In genomic region chr3:23041918-23042696, GRCh38 we compare ENCODE assay signal across 17 cellular contexts.
A peak's percentile ranks its signal among the peaks of the same experiment; 100 is the strongest.
DNase-seq lines count a peak whose midpoint lies in the region; ATAC-seq and TF ChIP-seq lines count a peak whose summit lies in the region.
"Had no signal": no experiment of that assay in that cellular context is flagged by ENCODE, and none has a peak within 500 bp of the region (broad histone marks: within the 10 kb centered on the region; RNA-seq: fewer than 3 reads in every experiment).

No MANE protein-coding gene starts in this region.

- H3K27me3 ChIP-seq in ACC112 (ENCODE audit: insufficient read depth, low read length) (no peaks in the 10 kb centered on the region), left lung (no peaks in the 10 kb centered on the region)
- H3K27me3 ChIP-seq: neural progenitor cell, right lobe of liver, transverse colon had no signal

- CTCF ChIA-PET in T-cell (lab: Charles Lee), result no interaction called here

- H3K4me1 Mint-ChIP-seq in T-cell, result no peaks in the 10 kb centered on the region
- no peaks in the 10 kb centered on the region for H3K4me1 Mint-ChIP-seq in activated T-cell treated with anti-CD3 and anti-CD28 coated beads, Interleukin-2, amount 50 U/mL, for 72 hours (ENCODE audit: low read depth)
- H3K4me1 Mint-ChIP-seq: CD4-positive, alpha-beta memory T cell; neural progenitor cell; T-helper 17 cell had no signal

- no peak overlapping the region for H3K4me3 Mint-ChIP-seq in T-cell
- no peak overlapping the region for H3K4me3 Mint-ChIP-seq in activated T-cell treated with anti-CD3 and anti-CD28 coated beads, Interleukin-2, amount 50 U/mL, for 72 hours
- H3K4me3 Mint-ChIP-seq: CD4-positive, alpha-beta memory T cell; neural progenitor cell; T-helper 17 cell had no signal

- DNase-seq in LHCN-M2 (ENCODE audit: low read depth) (peak; percentile 55), coronary artery (ENCODE audit: low spot score) (peak; percentile 77), left lung (no peak), T-cell (no peak), NCI-H510A treated with DMSO at 0.1 percent for 48 hours (lab: John Stamatoyannopoulos, UW) (no peak)
- no peak for DNase-seq in activated T-cell treated with anti-CD3 and anti-CD28 coated beads, Interleukin-2, amount 50 U/mL, for 72 hours
- DNase-seq: activated gamma-delta T cell; CD4-positive, alpha-beta memory T cell; NCI-H774; right lobe of liver; stimulated activated CD4-positive, alpha-beta T cell treated with anti-CD3 and anti-CD28 coated beads, Interleukin-2, amount 100 ng/mL, for 48 hours; T-helper 17 cell; transverse colon had no signal

- intact Hi-C loops in left lung (cut with DNase I), result no loop called here

- H3K36me3 Mint-ChIP-seq in T-cell, result no peaks in the 10 kb centered on the region
- H3K36me3 Mint-ChIP-seq in activated T-cell treated with anti-CD3 and anti-CD28 coated beads, Interleukin-2, amount 50 U/mL, for 72 hours (ENCODE audit: insufficient read depth in 2 of 2), result peaks cover 3% of the 10 kb centered on the region in 2 donors
- H3K36me3 Mint-ChIP-seq: CD4-positive, alpha-beta memory T cell; neural progenitor cell had no signal

- peaks cover 0 to 10% of the 10 kb centered on the region in 2 donors for H3K9me3 ChIP-seq in left lung
- H3K9me3 ChIP-seq: right lobe of liver, transverse colon had no signal

- no peak overlapping the region for H3K27ac Mint-ChIP-seq in T-cell
- no peak overlapping the region for H3K27ac Mint-ChIP-seq in activated T-cell treated with anti-CD3 and anti-CD28 coated beads, Interleukin-2, amount 50 U/mL, for 72 hours
- H3K27ac Mint-ChIP-seq: CD4-positive, alpha-beta memory T cell; neural progenitor cell; T-helper 17 cell had no signal

- H3K36me3 ChIP-seq in ACC112 (ENCODE audit: insufficient read depth, low read length), result no peaks in the 10 kb centered on the region
- no peaks in the 10 kb centered on the region for H3K36me3 ChIP-seq in left lung
- H3K36me3 ChIP-seq: neural progenitor cell, right lobe of liver, transverse colon had no signal

- POLR2A ChIA-PET in T-cell (lab: Charles Lee), result no interaction called here

- peaks cover 9 to 17% (median 10%) of the 10 kb centered on the region in 3 donors for H3K9me3 Mint-ChIP-seq in T-cell
- H3K9me3 Mint-ChIP-seq in activated T-cell treated with anti-CD3 and anti-CD28 coated beads, Interleukin-2, amount 50 U/mL, for 72 hours, result peaks cover 4 to 11% of the 10 kb centered on the region in 2 donors

- H3K27ac ChIP-seq in ACC112 (ENCODE audit: low read depth, low read length) (peak overlapping the region; percentile 5; the same call in 1 of the 2 replicates), coronary artery (peak overlapping the region; percentile 49 to 83), left lung (no peak overlapping the region)
- H3K27ac ChIP-seq: neural progenitor cell, right lobe of liver, transverse colon had no signal

- H3K79me2 ChIP-seq in ACC112 (ENCODE audit: control insufficient read depth, insufficient read depth, low read length, unreplicated experiment), result no peaks in the 10 kb centered on the region

- no peaks in the 10 kb centered on the region for H3K27me3 Mint-ChIP-seq in T-cell
- H3K27me3 Mint-ChIP-seq in activated T-cell treated with anti-CD3 and anti-CD28 coated beads, Interleukin-2, amount 50 U/mL, for 72 hours (ENCODE audit: low read depth), result no peaks in the 10 kb centered on the region
- H3K27me3 Mint-ChIP-seq: CD4-positive, alpha-beta memory T cell; T-helper 17 cell had no signal

- H2AFZ ChIP-seq in ACC112 (ENCODE audit: low read length, unreplicated experiment), result peak overlapping the region; percentile 27
- H2AFZ ChIP-seq: neural progenitor cell had no signal

- peak; percentile 51 for ATAC-seq in left lung
- ATAC-seq in T-cell (replicated peaks in 1 of 4), result no peak
- no peak for ATAC-seq in GM21737 (IDR thresholded peaks at IDR 0.05; ENCODE audit: unreplicated experiment)
- ATAC-seq in activated T-cell treated with anti-CD3 and anti-CD28 coated beads, Interleukin-2, amount 50 U/mL, for 72 hours (replicated peaks in 1 of 2), result no peak
- ATAC-seq: activated CD4-positive, CD25-positive, alpha-beta regulatory T cell treated with anti-CD3 and anti-CD28 coated beads, Interleukin-2, amount 50 U/mL, for 24 hours; right lobe of liver; T-helper 17 cell had no signal

- TF ChIP-seq CTCF in coronary artery (IDR thresholded peaks at IDR 0.05) (no peak), left lung (IDR thresholded peaks at IDR 0.05) (no peak)

- H3K4me1 ChIP-seq in ACC112 (ENCODE audit: control insufficient read depth, insufficient read depth, low read length, unreplicated experiment) (peaks cover 11% of the 10 kb centered on the region), left lung (peaks cover 0 to 14% of the 10 kb centered on the region in 2 donors)
- H3K4me1 ChIP-seq: neural progenitor cell, right lobe of liver, transverse colon had no signal

- H3K4me3 ChIP-seq in ACC112 (ENCODE audit: low read depth, low read length) (no peak overlapping the region), coronary artery (peak overlapping the region; percentile 3), left lung (no peak overlapping the region)
- H3K4me3 ChIP-seq: neural progenitor cell, right lobe of liver, transverse colon had no signal

Comparison
In these comparisons a context has a peak if more than half of its experiments do, and no peak if none do; other contexts are left out.
1. H3K27ac ChIP-seq: peak in ACC112 (single experiment) and coronary artery (2 of 2); none in left lung (0 of 2).
2. DNase-seq: peak in LHCN-M2 (single experiment) and coronary artery (single experiment); none in left lung (0 of 2), T-cell (0 of 34), NCI-H510A treated with DMSO at 0.1 percent for 48 hours (single experiment) and activated T-cell treated with anti-CD3 and anti-CD28 coated beads, Interleukin-2, amount 50 U/mL, for 72 hours (0 of 2).